Comparison of ENCODE assay signal across 8 cellular contexts in the genomic region with DNA sequence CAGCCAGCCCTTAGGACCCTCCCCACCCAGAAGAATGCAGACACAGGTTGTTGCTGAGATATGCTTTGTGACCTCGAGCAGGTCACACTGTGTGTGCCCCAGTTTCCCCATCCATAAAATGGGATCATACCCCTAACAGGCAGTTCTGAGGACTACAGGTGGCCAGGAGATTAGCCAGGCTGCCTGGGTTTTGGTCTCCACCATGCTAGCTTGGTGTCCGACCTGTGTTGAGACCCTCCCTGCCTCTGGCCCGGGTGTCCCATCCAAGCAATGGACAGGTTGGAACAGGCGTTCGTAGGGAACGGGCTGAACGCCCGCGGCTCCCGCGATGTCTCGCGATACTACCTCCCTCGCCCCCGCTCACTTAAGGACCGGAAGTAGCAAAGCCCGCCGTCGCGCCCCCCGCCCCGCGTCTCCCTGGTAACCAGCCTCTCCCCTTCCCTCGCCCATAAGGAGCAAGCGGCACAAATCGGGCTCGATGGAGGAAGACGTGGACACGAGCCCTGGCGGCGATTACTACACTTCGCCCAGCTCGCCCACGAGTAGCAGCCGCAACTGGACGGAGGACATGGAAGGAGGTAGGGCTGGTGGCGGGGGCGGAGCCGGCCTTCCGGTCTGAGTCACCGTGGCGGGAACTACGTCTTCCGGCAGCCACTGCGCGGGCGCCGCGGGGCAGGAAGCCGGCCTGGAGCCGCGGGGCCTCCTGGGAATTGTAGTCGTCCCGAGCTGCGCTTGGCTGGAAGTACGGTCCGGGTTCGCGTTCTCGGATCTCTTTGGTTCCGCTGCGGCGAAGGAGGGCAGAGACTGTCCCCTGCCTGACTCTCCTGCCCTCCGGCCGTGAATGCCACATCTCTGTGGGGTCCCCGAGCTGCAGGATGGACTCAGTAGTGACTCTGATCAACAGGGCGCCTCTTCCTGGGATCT. TPM values are rescaled to one million over a fixed set of nuclear protein-coding genes. Genes with fewer than 3 reads are reported as not detected.
A peak's percentile ranks its signal among the peaks of the same experiment; 100 is the strongest.
DNase-seq lines count a peak whose midpoint lies in the region; ATAC-seq and TF ChIP-seq lines count a peak whose summit lies in the region.

No MANE protein-coding gene starts in this region.

- ATAC-seq in GM19023 (IDR thresholded peaks at IDR 0.05; ENCODE audit: unreplicated experiment) = peak; percentile 91
- peak; percentile 89 for ATAC-seq in HG03280 (IDR thresholded peaks at IDR 0.05; ENCODE audit: unreplicated experiment)
- ATAC-seq in left lobe of liver = peak; percentile 46

- peak; percentile 47 for DNase-seq in AG04449 (ENCODE audit: low read depth, low spot score)
- DNase-seq in NCI-H510A treated with DMSO at 0.1 percent for 48 hours (lab: John Stamatoyannopoulos, UW) = peak; percentile 84
- peak; percentile 95 for DNase-seq in activated CD4-positive, alpha-beta T cell treated with anti-CD3 and anti-CD28 coated beads, Interleukin-2, amount 50 U/mL, for 1 hour
- peak; percentile 94 for DNase-seq in dedifferentiated amniotic fluid mesenchymal stem cell (ENCODE audit: extremely low spot score)
- DNase-seq in left lobe of liver (ENCODE audit: low spot score) = peak; percentile 84
- DNase-seq in stimulated activated CD4-positive, alpha-beta T cell treated with anti-CD3 and anti-CD28 coated beads, Interleukin-1b, Interleukin-23, amount 100 ng/mL, for 48 hours = peak; percentile 97

- no peak for TF ChIP-seq CTCF in AG04449 (IDR thresholded peaks at IDR 0.05; ENCODE audit: insufficient read depth, low read length, missing control alignments)

- CTCF ChIA-PET in AG04449 (lab: Yijun Ruan, JAX) = no interaction called here

- POLR2A ChIA-PET in AG04449 (lab: Yijun Ruan, JAX) = interaction anchor here (0.5 kb wide), 1 partner anchor 63 kb away, joined by 3 read pairs; no protein-coding TSS in a partner anchor

- H3K4me3 ChIP-seq in AG04449 (ENCODE audit: low read depth, low read length) = peak overlapping the region; percentile 58

RNA-seq across cellular contexts. Expression of gene SMIM24, which starts 45.4 kb away (rescaled TPM):
- total RNA-seq in left lobe of liver = 10.8 TPM

RNA-seq across cellular contexts. Expression of gene SMIM44, which starts 48.3 kb away (rescaled TPM):
- total RNA-seq in left lobe of liver = not detected

Comparison
In these comparisons a context has a peak if more than half of its experiments do, and no peak if none do; other contexts are left out.
1. Peak in every context shown above with its lines: DNase-seq, ATAC-seq and H3K4me3 ChIP-seq.
2. DNase-seq: peak in every context shown above with its lines; median percentile 97 in stimulated activated CD4-positive, alpha-beta T cell treated with anti-CD3 and anti-CD28 coated beads, Interleukin-1b, Interleukin-23, amount 100 ng/mL, for 48 hours; 95 in activated CD4-positive, alpha-beta T cell treated with anti-CD3 and anti-CD28 coated beads, Interleukin-2, amount 50 U/mL, for 1 hour; 94 in dedifferentiated amniotic fluid mesenchymal stem cell; 84 in NCI-H510A treated with DMSO at 0.1 percent for 48 hours; 84 in left lobe of liver; 47 in AG04449.